Comparison of ENCODE assay signal across 8 cellular contexts in genomic region chr9:19048966-19049871, GRCh38. TPM values are rescaled to one million over a fixed set of nuclear protein-coding genes. Genes with fewer than 3 reads are reported as not detected.
A peak's percentile ranks its signal among the peaks of the same experiment; 100 is the strongest.
DNase-seq lines count a peak whose midpoint lies in the region; ATAC-seq and TF ChIP-seq lines count a peak whose summit lies in the region.

Gene RRAGA (plus strand): TSS chr9:19049427. CDS start chr9:19049660, 233 bp downstream.

- H3K27ac ChIP-seq in muscle layer of duodenum (ENCODE audit: low read length): peak within 1 kb of the TSS; percentile 88

- no peaks in the 10 kb centered on the region for H3K9me3 ChIP-seq in muscle layer of duodenum (ENCODE audit: control insufficient read depth in 1 of 2, low read length in 2 of 2)

- peak within 1 kb of the TSS; percentile 81 for H3K4me3 ChIP-seq in muscle layer of duodenum (ENCODE audit: low read depth in 1 of 2, low read length in 2 of 2)

- H3K27ac Mint-ChIP-seq in activated T-cell treated with anti-CD3 and anti-CD28 coated beads, Interleukin-2, amount 50 U/mL, for 24 hours: peak within 1 kb of the TSS; percentile 97

- peaks cover 44% of the 10 kb centered on the region for H3K4me1 Mint-ChIP-seq in activated T-cell treated with anti-CD3 and anti-CD28 coated beads, Interleukin-2, amount 50 U/mL, for 24 hours (ENCODE audit: low read depth)

- no peaks in the 10 kb centered on the region for H3K9me3 Mint-ChIP-seq in activated T-cell treated with anti-CD3 and anti-CD28 coated beads, Interleukin-2, amount 50 U/mL, for 24 hours

- no peaks in the 10 kb centered on the region for H3K27me3 Mint-ChIP-seq in activated T-cell treated with anti-CD3 and anti-CD28 coated beads, Interleukin-2, amount 50 U/mL, for 24 hours

- H3K36me3 ChIP-seq in muscle layer of duodenum (ENCODE audit: control insufficient read depth in 1 of 2, insufficient read depth in 2 of 2, low read length in 2 of 2): peaks cover 0 to 7% of the 10 kb centered on the region in 2 donors

- H3K36me3 Mint-ChIP-seq in activated T-cell treated with anti-CD3 and anti-CD28 coated beads, Interleukin-2, amount 50 U/mL, for 24 hours (ENCODE audit: low read depth): peaks cover 49% of the 10 kb centered on the region

- H3K27me3 ChIP-seq in muscle layer of duodenum (ENCODE audit: low read depth, low read length): no peaks in the 10 kb centered on the region

- peaks cover 5 to 21% of the 10 kb centered on the region in 2 donors for H3K4me1 ChIP-seq in muscle layer of duodenum (ENCODE audit: control insufficient read depth in 1 of 2, insufficient read depth in 2 of 2, low read length in 2 of 2)

- peak within 1 kb of the TSS; percentile 93 for H3K4me3 Mint-ChIP-seq in activated T-cell treated with anti-CD3 and anti-CD28 coated beads, Interleukin-2, amount 50 U/mL, for 24 hours

- DNase-seq in DMS79 treated with DMSO at 0.1 percent for 48 hours (lab: John Stamatoyannopoulos, UW) (peak; percentile 95), KG1 (lab: John Stamatoyannopoulos, UW) (peak; percentile 87)
- peak; percentile 96 for DNase-seq in activated T-cell treated with anti-CD3 and anti-CD28 coated beads, Interleukin-2, amount 50 U/mL, for 24 hours
- peak; percentile 82 to 88 for DNase-seq in stimulated activated CD8-positive, alpha-beta memory T cell treated with anti-CD3 and anti-CD28 coated beads, Interleukin-7, amount 100 ng/mL, for 4 hours (ENCODE audit: low read depth in 2 of 2)

- ATAC-seq in GM21723 (IDR thresholded peaks at IDR 0.05; ENCODE audit: unreplicated experiment) (peak; percentile 92), esophagus mucosa (peak; percentile 97)

TF ChIP-seq in PFSK-1, 5 proteins besides CTCF, POLR2A, EP300 and RAD21:
- 0 out of 4 replicates have a peak, but pooled peaks of 1 of the 2 experiments have one; percentile 26 for TF ChIP-seq REST (IDR thresholded peaks at IDR 0.05; ENCODE audit: insufficient read depth in 1 of 2, low read depth in 2 of 2, low read length in 2 of 2)
- peak; percentile 60; the same call in 1 of the 2 replicates for TF ChIP-seq TAF1 (IDR thresholded peaks at IDR 0.05; ENCODE audit: borderline replicate concordance, insufficient read depth, low read length)
- peak; percentile 65 for TF ChIP-seq POLR2AphosphoS5 (IDR thresholded peaks at IDR 0.05; ENCODE audit: low read depth, low read length)
- TF ChIP-seq FOXP2 (optimal IDR thresholded peaks at IDR 0.05; ENCODE audit: borderline replicate concordance, extremely low read depth, extremely low read length, insufficient read depth): peak; percentile 64
- TF ChIP-seq SIN3A (IDR thresholded peaks at IDR 0.05; ENCODE audit: borderline replicate concordance, insufficient read depth, low read length): no peak; the same call in 1 of the 2 replicates

RNA-seq across cellular contexts. Expression of gene RRAGA, which starts in this region (rescaled TPM):
- 57.4 TPM for polyA plus RNA-seq in PFSK-1 (2012; ENCODE audit: insufficient read length, low read depth)
- total RNA-seq in esophagus mucosa: 56.1 TPM

Comparison
In these comparisons a context has a peak if more than half of its experiments do, and no peak if none do; other contexts are left out.
1. Peak in every context shown above with its lines: DNase-seq, ATAC-seq, H3K4me3 ChIP-seq and H3K27ac ChIP-seq.